13 cellular contexts compared by ENCODE assay signal in genomic region chr1:12386130-12386529, GRCh38.
A peak's percentile ranks its signal among the peaks of the same experiment; 100 is the strongest.
DNase-seq lines count a peak whose midpoint lies in the region; ATAC-seq, FAIRE-seq and TF ChIP-seq lines count a peak whose summit lies in the region.
"Had no signal": no experiment of that assay in that cellular context is flagged by ENCODE, and none has a peak within 500 bp of the region (broad histone marks: within the 10 kb centered on the region; RNA-seq: fewer than 3 reads in every experiment).

No MANE protein-coding gene starts in this region.

- H3K36me3 Mint-ChIP-seq in Calu3 (ENCODE audit: insufficient read depth, unreplicated experiment) (peaks cover 33% of the 10 kb centered on the region), T-cell (peaks cover 81% of the 10 kb centered on the region), HFFc6 (ENCODE audit: low read depth) (peaks cover 81% of the 10 kb centered on the region)
- peaks cover 91% of the 10 kb centered on the region for H3K36me3 Mint-ChIP-seq in activated naive CD8-positive, alpha-beta T cell treated with anti-CD3 and anti-CD28 coated beads, Interleukin-2, amount 10 ng/mL, durations not matched to agents 7 days and 5 days

- ATAC-seq in T-cell (replicated peaks in 1 of 4), result peak; percentile 90 to 98 (median 96)
- peak; percentile 65 for ATAC-seq in activated naive CD8-positive, alpha-beta T cell treated with anti-CD3 and anti-CD28 coated beads, Interleukin-2, amount 10 ng/mL, durations not matched to agents 7 days and 5 days (ENCODE audit: low read depth)
- no peak for ATAC-seq in HepG2
- ATAC-seq in GM19023 (IDR thresholded peaks at IDR 0.05; ENCODE audit: unreplicated experiment), result no peak

- POLR2A ChIA-PET in T-cell (lab: Charles Lee), result no interaction called here
- POLR2A ChIA-PET in activated naive CD8-positive, alpha-beta T cell treated with anti-CD3 and anti-CD28 coated beads, Interleukin-2, amount 10 ng/mL, durations not matched to agents 7 days and 5 days (lab: Charles Lee), result no interaction called here
- POLR2A ChIA-PET in HepG2 (lab: Yijun Ruan, JAX), result interaction anchor here (3.5 to 9.5 kb wide), 3 partner anchors 9 to 230 kb away, joined by 16 to 188 read pairs (median 126); partner anchors contain the start of gene DHRS3

- H3K79me2 ChIP-seq in HepG2 (ENCODE audit: insufficient read depth, low read length), result no peaks in the 10 kb centered on the region

- peak; percentile 48 for DNase-seq in Calu3
- peak in 17 of 34 experiments; percentile 3 to 31 (median 17) for DNase-seq in T-cell
- no peak for DNase-seq in activated naive CD8-positive, alpha-beta T cell treated with anti-CD3 and anti-CD28 coated beads, Interleukin-2, amount 10 ng/mL, durations not matched to agents 7 days and 5 days
- DNase-seq in HepG2 (ENCODE audit: low spot score), result peak; percentile 47
- DNase-seq in NCI-H2107 treated with DMSO at 0.1 percent for 48 hours (lab: John Stamatoyannopoulos, UW; ENCODE audit: unreplicated experiment), result no peak
- DNase-seq in HFFc6, result no peak
- no peak for DNase-seq in midbrain (lab: John Stamatoyannopoulos, UW)
- DNase-seq: adrenal gland, immature natural killer cell, NCI-H1417, T1000 had no signal

- H3K27me3 ChIP-seq in HepG2 (ENCODE audit: control insufficient read depth in 1 of 2, insufficient read depth in 2 of 2, low read length in 2 of 2), result no peaks in the 10 kb centered on the region
- H3K27me3 ChIP-seq: adrenal gland had no signal

- H3K9ac ChIP-seq in HepG2 (ENCODE audit: insufficient read depth, low read depth, low read length), result no peak overlapping the region

- H3K4me3 Mint-ChIP-seq in Calu3 (ENCODE audit: low read depth, unreplicated experiment) (peak overlapping the region; percentile 18), T-cell (peak overlapping the region; percentile 59 to 73 (median 64)), HFFc6 (no peak overlapping the region)
- H3K4me3 Mint-ChIP-seq in activated naive CD8-positive, alpha-beta T cell treated with anti-CD3 and anti-CD28 coated beads, Interleukin-2, amount 10 ng/mL, durations not matched to agents 7 days and 5 days, result peak overlapping the region; percentile 47
- H3K4me3 Mint-ChIP-seq: immature natural killer cell, neural crest cell had no signal

- 93% methylated on average over 1 of the region's 1 CpG for WGBS in HepG2 (ENCODE audit: low lambda C conversion rate)

- TF ChIP-seq EP300 in HepG2 (IDR thresholded peaks at IDR 0.05; ENCODE audit: low read depth in 2 of 2, low read length in 2 of 2) (peak in 1 of 2 experiments; percentile 60; a peak in 1 of 4 replicates), HepG2 (CRISPR knock-in tag; IDR thresholded peaks at IDR 0.05; ENCODE audit: borderline replicate concordance) (no peak)

- H3K4me1 Mint-ChIP-seq in Calu3 (ENCODE audit: low read depth, unreplicated experiment) (peaks cover 55% of the 10 kb centered on the region), T-cell (peaks cover 52 to 67% (median 62%) of the 10 kb centered on the region in 3 donors), HFFc6 (ENCODE audit: low read depth) (peaks cover 20% of the 10 kb centered on the region)
- peaks cover 28% of the 10 kb centered on the region for H3K4me1 Mint-ChIP-seq in activated naive CD8-positive, alpha-beta T cell treated with anti-CD3 and anti-CD28 coated beads, Interleukin-2, amount 10 ng/mL, durations not matched to agents 7 days and 5 days
- H3K4me1 Mint-ChIP-seq: immature natural killer cell had no signal

- H3K27ac ChIP-seq in HepG2 (ENCODE audit: extremely low read length, insufficient read depth, low read length), result no peak overlapping the region
- H3K27ac ChIP-seq: adrenal gland had no signal

- no peak for TF ChIP-seq RAD21 in HepG2 (CRISPR knock-in tag; IDR thresholded peaks at IDR 0.05)

- in situ Hi-C loops in HepG2 (cut with HindIII; ENCODE audit: extremely low pct_ligation_motif_present, low pct_unique_long_range_greater_than_20kb), result no loop called here

- H4K20me1 ChIP-seq in HepG2 (ENCODE audit: insufficient read depth, low read length), result no peaks in the 10 kb centered on the region

- no TSS peak for BruUV-seq in Calu3 (replicated peaks; lab: Mats Ljungman, UMichigan)
- BruUV-seq in HepG2 (replicated peaks; lab: Mats Ljungman, UMichigan), result no TSS peak

- intact Hi-C loops in Calu3 (cut with micrococcal nuclease; ENCODE audit: unreplicated experiment) (loop anchor here (1.0 to 10.0 kb wide), 2 partner anchors 47 to 159 kb away; no protein-coding TSS in a partner anchor), HepG2 (cut with micrococcal nuclease; ENCODE audit: unreplicated experiment) (no loop called here)

- peaks cover 15% of the 10 kb centered on the region; the same call in 1 of the 2 replicates for H3K9me3 ChIP-seq in HepG2 (ENCODE audit: low read length)

- H3K27ac Mint-ChIP-seq in Calu3 (ENCODE audit: unreplicated experiment) (peak overlapping the region; percentile 87), T-cell (peak overlapping the region; percentile 96 to 97), HFFc6 (no peak overlapping the region)
- H3K27ac Mint-ChIP-seq in activated naive CD8-positive, alpha-beta T cell treated with anti-CD3 and anti-CD28 coated beads, Interleukin-2, amount 10 ng/mL, durations not matched to agents 7 days and 5 days, result peak overlapping the region; percentile 59

- H3K36me3 ChIP-seq in HepG2 (replicated peaks in 1 of 2; ENCODE audit: control insufficient read depth in 1 of 2, insufficient read depth in 2 of 2, low read length in 2 of 2), result peaks cover 3 to 22% of the 10 kb centered on the region in 2 experiments; a peak in 4 of 5 replicates

- no peak for TF ChIP-seq POLR2A in HepG2 (IDR thresholded peaks at IDR 0.05; ENCODE audit: insufficient read depth in 1 of 2, low read depth in 2 of 2, low read length in 2 of 2)

- H3K27me3 Mint-ChIP-seq in Calu3 (ENCODE audit: unreplicated experiment), result no peaks in the 10 kb centered on the region
- no peaks in the 10 kb centered on the region for H3K27me3 Mint-ChIP-seq in T-cell
- H3K27me3 Mint-ChIP-seq in activated naive CD8-positive, alpha-beta T cell treated with anti-CD3 and anti-CD28 coated beads, Interleukin-2, amount 10 ng/mL, durations not matched to agents 7 days and 5 days, result no peaks in the 10 kb centered on the region
- no peaks in the 10 kb centered on the region for H3K27me3 Mint-ChIP-seq in HFFc6 (ENCODE audit: insufficient read depth)

- H3K9me3 Mint-ChIP-seq in Calu3 (ENCODE audit: low read depth, unreplicated experiment), result peaks cover 11% of the 10 kb centered on the region
- peaks cover 3 to 18% (median 12%) of the 10 kb centered on the region in 3 donors for H3K9me3 Mint-ChIP-seq in T-cell
- peaks cover 26% of the 10 kb centered on the region for H3K9me3 Mint-ChIP-seq in activated naive CD8-positive, alpha-beta T cell treated with anti-CD3 and anti-CD28 coated beads, Interleukin-2, amount 10 ng/mL, durations not matched to agents 7 days and 5 days
- H3K9me3 Mint-ChIP-seq in HFFc6, result peaks cover 21% of the 10 kb centered on the region

- no peak for TF ChIP-seq CTCF in Calu3 (IDR thresholded peaks at IDR 0.05; ENCODE audit: unreplicated experiment)
- TF ChIP-seq CTCF in HepG2 (CRISPR knock-in tag; IDR thresholded peaks at IDR 0.05), result no peak
- no peak for TF ChIP-seq CTCF in HFFc6 (IDR thresholded peaks at IDR 0.05)

- CTCF ChIA-PET in Calu3 (lab: Charles Lee), result interaction anchor here (0.6 to 0.8 kb wide), 2 partner anchors 12 to 25 kb away, joined by 3 to 5 read pairs; no protein-coding TSS in a partner anchor
- CTCF ChIA-PET in T-cell (lab: Charles Lee), result interaction anchor here in 1 of 2 donors (1.1 kb wide), 1 partner anchor 21 kb away, joined by 3 read pairs; no protein-coding TSS in a partner anchor
- CTCF ChIA-PET in HepG2 (lab: Yijun Ruan, JAX; ENCODE audit: low intra/inter-chr PET ratio, low total read pairs), result no interaction called here

- no peak overlapping the region for H3K4me2 ChIP-seq in HepG2 (ENCODE audit: low read depth, low read length)

- H3K4me1 ChIP-seq in HepG2 (ENCODE audit: insufficient read depth, low read length), result peaks cover 45% of the 10 kb centered on the region

- H2AFZ ChIP-seq in HepG2 (ENCODE audit: low read length), result no peak overlapping the region

- no peak for FAIRE-seq in HepG2 (lab: Jason Lieb, UNC)

- H3K4me3 ChIP-seq in HepG2 (replicated peaks in 1 of 3; ENCODE audit: insufficient read depth in 1 of 3, low read depth in 2 of 3, low read length in 3 of 3), result no peak overlapping the region
- H3K4me3 ChIP-seq: adrenal gland had no signal

TF ChIP-seq in HepG2, 621 proteins besides CTCF, POLR2A, EP300 and RAD21 (continues in another document):
- TF ChIP-seq PRMT3 (CRISPR knock-in tag; IDR thresholded peaks at IDR 0.05; ENCODE audit: borderline replicate concordance, low read depth) (no peak), HNRNPH1 (optimal IDR thresholded peaks at IDR 0.05; ENCODE audit: low read depth, low read length) (no peak), ZNF879 (CRISPR knock-in tag; IDR thresholded peaks at IDR 0.05) (no peak), NPAS2 (CRISPR knock-in tag; IDR thresholded peaks at IDR 0.05; ENCODE audit: borderline replicate concordance) (no peak), NFIB (CRISPR knock-in tag; IDR thresholded peaks at IDR 0.05; ENCODE audit: borderline replicate concordance) (no peak), FOSL2 (CRISPR knock-in tag; IDR thresholded peaks at IDR 0.05) (peak; percentile 79), MEIS1 (CRISPR knock-in tag; IDR thresholded peaks at IDR 0.05; ENCODE audit: borderline replicate concordance) (no peak), LBX2 (CRISPR knock-in tag; IDR thresholded peaks at IDR 0.05; ENCODE audit: borderline replicate concordance) (no peak), FOXC1 (CRISPR knock-in tag; IDR thresholded peaks at IDR 0.05; ENCODE audit: borderline replicate concordance) (no peak), ZNF230 (CRISPR knock-in tag; IDR thresholded peaks at IDR 0.05) (no peak), ZNF644 (CRISPR knock-in tag; IDR thresholded peaks at IDR 0.05; ENCODE audit: low read depth) (no peak), GLMP (CRISPR knock-in tag; IDR thresholded peaks at IDR 0.05; ENCODE audit: borderline replicate concordance) (no peak), TEAD3 (CRISPR knock-in tag; optimal IDR thresholded peaks at IDR 0.05; ENCODE audit: borderline replicate concordance) (peak; percentile 29), FOXA3 (CRISPR knock-in tag; IDR thresholded peaks at IDR 0.05) (0 out of 2 replicates have a peak, but pooled peaks have one; percentile 6)

Comparison
In these comparisons a context has a peak if more than half of its experiments do, and no peak if none do; other contexts are left out.
1. DNase-seq: peak in Calu3 (single experiment) and HepG2 (single experiment); none in activated naive CD8-positive, alpha-beta T cell treated with anti-CD3 and anti-CD28 coated beads, Interleukin-2, amount 10 ng/mL, durations not matched to agents 7 days and 5 days (single experiment), NCI-H2107 treated with DMSO at 0.1 percent for 48 hours (single experiment), HFFc6 (single experiment) and midbrain (single experiment).
2. ATAC-seq: peak in T-cell (4 of 4) and activated naive CD8-positive, alpha-beta T cell treated with anti-CD3 and anti-CD28 coated beads, Interleukin-2, amount 10 ng/mL, durations not matched to agents 7 days and 5 days (single experiment); none in HepG2 (single experiment) and GM19023 (single experiment).